In genomic region chr5:444226-444625, GRCh38 we compare ENCODE assay signal across 8 cellular contexts. TPM values are rescaled to one million over a fixed set of nuclear protein-coding genes. Genes with fewer than 3 reads are reported as not detected.
A peak's percentile ranks its signal among the peaks of the same experiment; 100 is the strongest.
DNase-seq lines count a peak whose midpoint lies in the region; ATAC-seq and TF ChIP-seq lines count a peak whose summit lies in the region.

No MANE protein-coding gene starts in this region.

- no peak for TF ChIP-seq POLR2A in stomach (IDR thresholded peaks at IDR 0.05)

- peaks cover 21% of the 10 kb centered on the region for H3K36me3 ChIP-seq in iPS-18a (ENCODE audit: control insufficient read depth, low read depth, low read length)
- peaks cover 28 to 39% (median 35%) of the 10 kb centered on the region in 4 donors for H3K36me3 ChIP-seq in stomach

- H3K9me3 Mint-ChIP-seq in activated CD4-positive, alpha-beta T cell treated with anti-CD3 and anti-CD28 coated beads, Interleukin-2, amount 10 ng/mL, durations not matched to agents 24 days and 14 days = no peaks in the 10 kb centered on the region
- H3K9me3 Mint-ChIP-seq in activated B cell treated with CpG ODN at 0.5 μM for 24 hours = no peaks in the 10 kb centered on the region

- H3K4me3 Mint-ChIP-seq in activated CD4-positive, alpha-beta T cell treated with anti-CD3 and anti-CD28 coated beads, Interleukin-2, amount 10 ng/mL, durations not matched to agents 24 days and 14 days = peak overlapping the region; percentile 98
- peak overlapping the region; percentile 94 for H3K4me3 Mint-ChIP-seq in activated B cell treated with CpG ODN at 0.5 μM for 24 hours

- intact Hi-C loops in activated CD4-positive, alpha-beta T cell treated with anti-CD3 and anti-CD28 coated beads, Interleukin-2, amount 10 ng/mL, durations not matched to agents 24 days and 14 days (cut with micrococcal nuclease) = loop anchor here (10.0 kb wide), 1 partner anchor 451 kb away; the partner anchor contains the start of genes BRD9 and TRIP13
- intact Hi-C loops in activated B cell treated with CpG ODN at 0.5 μM for 24 hours (cut with micrococcal nuclease) (loop anchor here (5.0 kb wide), 1 partner anchor 227 kb away; the partner anchor contains the start of genes CCDC127 and SDHA), stomach (cut with DNase I; ENCODE audit: low total_unique reads) (no loop called here)

- CTCF ChIA-PET in activated B cell treated with CpG ODN at 0.5 μM for 24 hours (lab: Charles Lee) = no interaction called here

- no peak overlapping the region for H3K27ac ChIP-seq in iPS-18a (ENCODE audit: low read length)
- peak overlapping the region in 3 of 5 donors; percentile 71 to 90 (median 82) for H3K27ac ChIP-seq in stomach

- H3K4me1 ChIP-seq in iPS-18a (ENCODE audit: control insufficient read depth, low read depth, low read length) (no peaks in the 10 kb centered on the region), stomach (peaks cover 18 to 61% (median 37%) of the 10 kb centered on the region in 4 donors)

- H3K27me3 Mint-ChIP-seq in activated CD4-positive, alpha-beta T cell treated with anti-CD3 and anti-CD28 coated beads, Interleukin-2, amount 10 ng/mL, durations not matched to agents 24 days and 14 days = no peaks in the 10 kb centered on the region
- H3K27me3 Mint-ChIP-seq in activated B cell treated with CpG ODN at 0.5 μM for 24 hours = no peaks in the 10 kb centered on the region

- no peak for DNase-seq in activated CD4-positive, alpha-beta T cell treated with anti-CD3 and anti-CD28 coated beads, Interleukin-2, amount 10 ng/mL, durations not matched to agents 24 days and 14 days
- DNase-seq in activated CD4-positive, alpha-beta T cell treated with anti-CD3 and anti-CD28 coated beads, Interleukin-2, amount 50 U/mL, for 1 hour = no peak
- DNase-seq in activated B cell treated with CpG ODN at 0.5 μM for 24 hours (peak; percentile 12), stomach (no peak), DMS 273 treated with DMSO at 0.1 percent for 48 hours (lab: John Stamatoyannopoulos, UW) (no peak), Ammon's horn (ENCODE audit: low spot score) (no peak)

- TF ChIP-seq CTCF in activated B cell treated with CpG ODN at 0.5 μM for 24 hours (IDR thresholded peaks at IDR 0.05) (no peak), stomach (IDR thresholded peaks at IDR 0.05) (no peak)

- POLR2A ChIA-PET in activated B cell treated with CpG ODN at 0.5 μM for 24 hours (lab: Charles Lee) = interaction anchor here (0.7 kb wide), 1 partner anchor 22 kb away, joined by 3 read pairs; no protein-coding TSS in a partner anchor

- H3K9ac ChIP-seq in iPS-18a (ENCODE audit: low read length) = no peak overlapping the region

- ATAC-seq in activated B cell treated with CpG ODN at 0.5 μM for 24 hours (ENCODE audit: low read depth) (no peak), HG03045 (IDR thresholded peaks at IDR 0.05; ENCODE audit: unreplicated experiment) (no peak)

- H3K27ac Mint-ChIP-seq in activated CD4-positive, alpha-beta T cell treated with anti-CD3 and anti-CD28 coated beads, Interleukin-2, amount 10 ng/mL, durations not matched to agents 24 days and 14 days = peak overlapping the region; percentile 76
- H3K27ac Mint-ChIP-seq in activated B cell treated with CpG ODN at 0.5 μM for 24 hours = peak overlapping the region; percentile 78

- H3K9me3 ChIP-seq in iPS-18a (ENCODE audit: control insufficient read depth, low read depth, low read length) (no peaks in the 10 kb centered on the region), stomach (no peaks in the 10 kb centered on the region)

- peaks cover 41% of the 10 kb centered on the region for H3K36me3 Mint-ChIP-seq in activated CD4-positive, alpha-beta T cell treated with anti-CD3 and anti-CD28 coated beads, Interleukin-2, amount 10 ng/mL, durations not matched to agents 24 days and 14 days (ENCODE audit: low read depth)
- H3K36me3 Mint-ChIP-seq in activated B cell treated with CpG ODN at 0.5 μM for 24 hours (ENCODE audit: low read depth) = peaks cover 41% of the 10 kb centered on the region

- peaks cover 36% of the 10 kb centered on the region for H3K4me1 Mint-ChIP-seq in activated CD4-positive, alpha-beta T cell treated with anti-CD3 and anti-CD28 coated beads, Interleukin-2, amount 10 ng/mL, durations not matched to agents 24 days and 14 days
- peaks cover 36% of the 10 kb centered on the region for H3K4me1 Mint-ChIP-seq in activated B cell treated with CpG ODN at 0.5 μM for 24 hours

- 78 to 88% (median 83%) methylated on average over 8 of the region's 8 CpGs for WGBS in stomach, 5 donors

- H3K4me3 ChIP-seq in iPS-18a (ENCODE audit: low read length) (peak overlapping the region; percentile 73), stomach (peak overlapping the region; percentile 75 to 100 (median 96))

- TF ChIP-seq EP300 in stomach (IDR thresholded peaks at IDR 0.05) = no peak

- H3K27me3 ChIP-seq in iPS-18a (ENCODE audit: control insufficient read depth, insufficient read depth, low read length) = no peaks in the 10 kb centered on the region
- no peaks in the 10 kb centered on the region for H3K27me3 ChIP-seq in stomach

RNA-seq across cellular contexts. Expression of gene EXOC3, which starts 1.2 kb away (rescaled TPM):
- total RNA-seq in activated CD4-positive, alpha-beta T cell treated with anti-CD3 and anti-CD28 coated beads, Interleukin-2, amount 10 ng/mL, durations not matched to agents 24 days and 14 days = 64.5 and 67.2 TPM in 2 replicates
- total RNA-seq in activated B cell treated with CpG ODN at 0.5 μM for 24 hours (75.9 and 79.6 TPM in 2 replicates), stomach (100 to 1,000 TPM in 1 of 5 donors, 10 to 100 TPM in 4; 52.7 to 133 (median 77.7) TPM)
- 10 to 100 TPM; 29.9 to 38.8 (median 33.6) TPM for polyA plus RNA-seq in stomach
